1 cellular context compared by ENCODE assay signal in genomic region chr6:167398214-167399050, GRCh38.
TF ChIP-seq lines count a peak whose summit lies in the region.

No MANE protein-coding gene starts in this region.

TF ChIP-seq in HepG2, 621 proteins besides CTCF, POLR2A, EP300 and RAD21 (continued from another document):
- no peak for TF ChIP-seq GMEB2 (CRISPR knock-in tag; IDR thresholded peaks at IDR 0.05; ENCODE audit: low read depth)
- TF ChIP-seq ZIK1 (CRISPR knock-in tag; IDR thresholded peaks at IDR 0.05; ENCODE audit: borderline replicate concordance, low read depth), result no peak
